In genomic region chr16:62034236-62035114, GRCh38 we compare ENCODE assay signal across 9 cellular contexts. TPM values are rescaled to one million over a fixed set of nuclear protein-coding genes. Genes with fewer than 3 reads are reported as not detected.
DNase-seq lines count a peak whose midpoint lies in the region; ATAC-seq, FAIRE-seq and TF ChIP-seq lines count a peak whose summit lies in the region.
"Had no signal": no experiment of that assay in that cellular context is flagged by ENCODE, and none has a peak within 500 bp of the region (broad histone marks: within the 10 kb centered on the region; RNA-seq: fewer than 3 reads in every experiment).

No MANE protein-coding gene starts in this region.

- in situ Hi-C loops in mammary epithelial cell (cut with MboI; ENCODE audit: low sequenced_read_pairs in 2 of 2), result no loop called here

- H3K27me3 ChIP-seq in mammary epithelial cell (ENCODE audit: insufficient read depth, low read length) (peaks cover 17% of the 10 kb centered on the region), lower lobe of right lung (ENCODE audit: low read depth) (peaks cover 42% of the 10 kb centered on the region), stomach smooth muscle (ENCODE audit: control insufficient read depth in 1 of 2, insufficient read depth in 2 of 2, low read length in 2 of 2) (peaks cover 26 to 27% of the 10 kb centered on the region in 2 donors)
- peaks cover 17% of the 10 kb centered on the region for H3K27me3 ChIP-seq in CD4-positive, alpha-beta T cell (ENCODE audit: control insufficient read depth, insufficient read depth, low read length)
- H3K27me3 ChIP-seq: SJSA1 had no signal

- H3K27ac ChIP-seq in mammary epithelial cell (ENCODE audit: insufficient read depth, low read depth, low read length), result no peak overlapping the region
- H3K27ac ChIP-seq in lower lobe of right lung, result no peak overlapping the region
- H3K27ac ChIP-seq in stomach smooth muscle (ENCODE audit: low read length), result no peak overlapping the region
- no peak overlapping the region for H3K27ac ChIP-seq in CD4-positive, alpha-beta T cell (ENCODE audit: low read depth, low read length)
- H3K27ac ChIP-seq: SJSA1 had no signal

- H3K4me1 ChIP-seq in mammary epithelial cell (ENCODE audit: insufficient read depth, low read length), result peaks cover 27% of the 10 kb centered on the region
- peaks cover 10% of the 10 kb centered on the region for H3K4me1 ChIP-seq in lower lobe of right lung
- H3K4me1 ChIP-seq in stomach smooth muscle (ENCODE audit: control insufficient read depth, insufficient read depth, low read length), result peaks cover 24% of the 10 kb centered on the region
- H3K4me1 ChIP-seq: SJSA1 had no signal

- H3K9ac ChIP-seq in mammary epithelial cell (ENCODE audit: insufficient read depth, low read length), result no peak overlapping the region
- H3K9ac ChIP-seq in stomach smooth muscle (ENCODE audit: low read length in 2 of 2), result peak overlapping the region in 1 of 2 donors; percentile 29

- dilution Hi-C loops in mammary epithelial cell (cut with HindIII; ENCODE audit: low sequenced_read_pairs), result no loop called here

- no peaks in the 10 kb centered on the region for H3K36me3 Mint-ChIP-seq in CD4-positive, alpha-beta T cell (ENCODE audit: low read depth)

- H3K9me3 Mint-ChIP-seq in CD4-positive, alpha-beta T cell, result peaks cover 3% of the 10 kb centered on the region

- no peak overlapping the region for H3K27ac Mint-ChIP-seq in CD4-positive, alpha-beta T cell

- H3K9me3 ChIP-seq in mammary epithelial cell (replicated peaks; ENCODE audit: insufficient read depth, low read length) (no peaks in the 10 kb centered on the region), lower lobe of right lung (no peaks in the 10 kb centered on the region), stomach smooth muscle (ENCODE audit: control insufficient read depth in 2 of 2, low read length in 2 of 2) (no peaks in the 10 kb centered on the region)
- H3K9me3 ChIP-seq in CD4-positive, alpha-beta T cell (ENCODE audit: control insufficient read depth, low read length), result no peaks in the 10 kb centered on the region

- no peaks in the 10 kb centered on the region for H3K4me1 Mint-ChIP-seq in CD4-positive, alpha-beta T cell (ENCODE audit: low read depth)

- FAIRE-seq in GM19239 (lab: Jason Lieb, UNC), result no peak

- peak overlapping the region; percentile 31 to 40 (median 33) for H3K4me3 ChIP-seq in mammary epithelial cell (replicated peaks in 1 of 3; ENCODE audit: insufficient read depth in 1 of 3, low read depth in 2 of 3, low read length in 3 of 3)
- H3K4me3 ChIP-seq in lower lobe of right lung, result peak overlapping the region; percentile 37
- H3K4me3 ChIP-seq in stomach smooth muscle (ENCODE audit: low read length in 2 of 2), result peak overlapping the region; percentile 69 to 71
- H3K4me3 ChIP-seq: SJSA1 had no signal

- H3K36me3 ChIP-seq in mammary epithelial cell (ENCODE audit: insufficient read depth, low read length) (no peaks in the 10 kb centered on the region), lower lobe of right lung (no peaks in the 10 kb centered on the region), stomach smooth muscle (ENCODE audit: control insufficient read depth in 2 of 2, insufficient read depth in 2 of 2, low read length in 2 of 2) (no peaks in the 10 kb centered on the region)
- H3K36me3 ChIP-seq: SJSA1 had no signal

- intact Hi-C loops in mammary epithelial cell (cut with micrococcal nuclease), result no loop called here
- intact Hi-C loops in lower lobe of right lung (cut with DNase I), result no loop called here
- intact Hi-C loops in CD4-positive, alpha-beta T cell (cut with DNase I, micrococcal nuclease), result no loop called here

- peaks cover 34% of the 10 kb centered on the region for H3K27me3 Mint-ChIP-seq in CD4-positive, alpha-beta T cell

- no peak overlapping the region for H3K4me3 Mint-ChIP-seq in CD4-positive, alpha-beta T cell

- ATAC-seq in lower lobe of right lung, result no peak
- no peak for ATAC-seq in CD4-positive, alpha-beta T cell (ENCODE audit: poor library complexity)

- no TSS peak for BruUV-seq in mammary epithelial cell (replicated peaks; lab: Mats Ljungman, UMichigan)

- peak overlapping the region; percentile 88 for H3K4me2 ChIP-seq in mammary epithelial cell (ENCODE audit: insufficient read depth, low read depth, low read length)

- CTCF ChIA-PET in mammary epithelial cell (lab: Charles Lee; ENCODE audit: low non-redundant PET), result no interaction called here
- CTCF ChIA-PET in CD4-positive, alpha-beta T cell (lab: Charles Lee), result no interaction called here

- H3K79me2 ChIP-seq in mammary epithelial cell (ENCODE audit: insufficient read depth, low read length), result no peaks in the 10 kb centered on the region

- DNase-seq in NCI-H1105 (lab: John Stamatoyannopoulos, UW), result peak; percentile 26
- no peak for DNase-seq in mammary epithelial cell
- DNase-seq in lower lobe of right lung, result no peak
- DNase-seq in GM19239 (ENCODE audit: insufficient read length, low spot score), result no peak
- DNase-seq in NCI-H2081 treated with DMSO at 0.1 percent for 48 hours (lab: John Stamatoyannopoulos, UW), result no peak
- DNase-seq in CD4-positive, alpha-beta T cell, result no peak

- POLR2A ChIA-PET in CD4-positive, alpha-beta T cell (lab: Charles Lee), result no interaction called here

- TF ChIP-seq CTCF in mammary epithelial cell (conservative IDR thresholded peaks at IDR 0.05 in 1 of 2, IDR thresholded peaks at IDR 0.05 in 1 of 2; ENCODE audit: extremely low read depth in 1 of 2, insufficient read depth in 1 of 2, low read depth in 1 of 2, low read length in 2 of 2) (no peak), lower lobe of right lung (IDR thresholded peaks at IDR 0.05) (no peak)
- no peak for TF ChIP-seq CTCF in CD4-positive, alpha-beta T cell (IDR thresholded peaks at IDR 0.05)

- no peaks in the 10 kb centered on the region for H4K20me1 ChIP-seq in mammary epithelial cell (ENCODE audit: insufficient read depth, low read length)

- H2AFZ ChIP-seq in mammary epithelial cell (ENCODE audit: low read depth, low read length), result peak overlapping the region; percentile 71

- WGBS in mammary epithelial cell (ENCODE audit: low coverage, missing lambda C conversion rate), result 10% methylated on average over 30 of the region's 32 CpGs

RNA-seq across cellular contexts. Expression of gene CDH8, which starts 1.8 kb away (rescaled TPM):
- total RNA-seq in mammary epithelial cell (1 to 10 TPM in 1 of 2 donors, not detected in 1; 6.0 TPM), lower lobe of right lung (0.71 TPM)
- polyA plus RNA-seq in mammary epithelial cell, result 0.17 TPM
- not detected for polyA minus RNA-seq in mammary epithelial cell
- total RNA-seq in CD4-positive, alpha-beta T cell, result not detected
- total RNA-seq: HT1080 had no signal
